Comparison of ENCODE assay signal across 8 cellular contexts in the genomic region with DNA sequence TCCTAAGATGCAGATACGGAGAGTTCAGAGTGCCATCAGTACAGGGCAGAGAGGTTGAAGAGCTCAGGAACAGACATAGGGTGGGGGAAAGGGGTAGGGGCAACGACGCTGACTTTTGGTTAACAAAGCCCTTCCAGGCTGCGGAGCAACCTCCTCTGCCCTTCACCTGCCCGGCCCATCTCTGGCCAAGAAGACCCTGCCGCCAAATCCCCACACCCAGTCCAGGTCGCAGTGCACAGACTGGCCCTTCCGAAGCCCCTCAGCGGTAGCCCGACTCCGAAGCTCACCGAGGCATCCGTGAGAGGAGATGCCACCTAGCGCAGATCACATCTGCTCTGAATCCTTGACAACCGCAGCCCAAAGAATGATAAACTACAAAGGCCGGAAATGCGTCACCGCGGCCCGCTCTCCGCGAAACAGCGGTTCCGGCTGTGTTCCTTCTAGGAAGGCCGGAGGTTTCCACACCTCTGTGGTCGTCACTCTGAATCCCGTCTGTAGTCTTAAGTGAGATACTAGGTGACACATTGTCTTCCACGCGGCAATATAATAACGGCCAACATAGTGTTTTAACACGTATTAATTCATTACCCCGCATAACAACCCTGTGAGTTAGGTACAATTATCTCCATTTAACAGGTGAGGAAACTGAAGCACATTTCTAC. TPM values are rescaled to one million over a fixed set of nuclear protein-coding genes. Genes with fewer than 3 reads are reported as not detected.
DNase-seq lines count a peak whose midpoint lies in the region; ATAC-seq and TF ChIP-seq lines count a peak whose summit lies in the region.

A gene (minus strand): TSS at position 380 of the 662 bp plus-strand sequence. CDS start 7,225 bp downstream, outside the sequence.

- no peaks in the 10 kb centered on the region for H3K36me3 ChIP-seq in DOHH2 (ENCODE audit: control insufficient read depth, low read length)
- H3K36me3 ChIP-seq in transverse colon, result no peaks in the 10 kb centered on the region

- peak; percentile 34 for DNase-seq in GOT3 (lab: John Stamatoyannopoulos, UW)
- peak; percentile 95 for DNase-seq in M059J (ENCODE audit: low read depth)
- peak; percentile 87 for DNase-seq in amniotic epithelial cell (ENCODE audit: low read depth)
- peak; percentile 79 for DNase-seq in left ventricle myocardium superior
- peak; percentile 93 for DNase-seq in posterior vena cava (ENCODE audit: low spot score)
- DNase-seq in transverse colon, result peak; percentile 79

- no peaks in the 10 kb centered on the region for H3F3A ChIP-seq in DOHH2 (ENCODE audit: control insufficient read depth, insufficient read depth)

- in situ Hi-C loops in transverse colon (cut with MboI; ENCODE audit: low pct_ligation_motif_present in 1 of 4, low pct_unique_long_range_greater_than_20kb in 1 of 4, low sequenced_read_pairs in 3 of 4), result no loop called here

- peak; percentile 97 for ATAC-seq in left ventricle myocardium superior

- peak within 1 kb of the TSS; percentile 97 for H3K4me3 Mint-ChIP-seq in T-helper 1 cell treated with Interleukin-12 subunit alpha and Interleukin-12 subunit beta and Interleukin-4 antibody, amounts not matched to agents 30 μg/mL and 1 μg/mL, for 36 hours

- H4K20me1 ChIP-seq in DOHH2 (ENCODE audit: control insufficient read depth, insufficient read depth, low read depth, low read length), result no peaks in the 10 kb centered on the region

- peak within 1 kb of the TSS; percentile 51 for H3K4me3 ChIP-seq in DOHH2 (ENCODE audit: low read length)
- peak within 1 kb of the TSS; percentile 44 to 64 (median 50) for H3K4me3 ChIP-seq in transverse colon

- H3K27ac ChIP-seq in DOHH2 (ENCODE audit: low read depth, low read length) (no peak within 1 kb of the TSS), transverse colon (peak within 1 kb of the TSS; percentile 14 to 63 (median 38))

- H3K79me2 ChIP-seq in DOHH2 (ENCODE audit: control insufficient read depth, low read length), result no peaks in the 10 kb centered on the region

- H3K9me3 ChIP-seq in DOHH2 (ENCODE audit: control insufficient read depth, insufficient read depth, low read length), result peaks cover 13% of the 10 kb centered on the region; the same call in 1 of the 2 replicates
- no peaks in the 10 kb centered on the region for H3K9me3 ChIP-seq in transverse colon

- intact Hi-C loops in left ventricle myocardium superior (cut with micrococcal nuclease), result no loop called here
- intact Hi-C loops in posterior vena cava (cut with DNase I), result no loop called here
- intact Hi-C loops in transverse colon (cut with DNase I; ENCODE audit: low total_unique reads), result no loop called here

- peak within 1 kb of the TSS; percentile 44 for H3K4me2 ChIP-seq in DOHH2 (ENCODE audit: low read length)

- H3K27me3 ChIP-seq in DOHH2 (ENCODE audit: control insufficient read depth, low read length) (0 out of 2 replicates have a peak, but pooled peaks cover 4% of the 10 kb centered on the region), transverse colon (peaks cover 40% of the 10 kb centered on the region)

- no peak for TF ChIP-seq POLR2A in transverse colon (IDR thresholded peaks at IDR 0.05)

- TF ChIP-seq CTCF in DOHH2 (IDR thresholded peaks at IDR 0.05; ENCODE audit: low read depth, low read length, poor library complexity, severe bottlenecking), result no peak
- no peak for TF ChIP-seq CTCF in transverse colon (IDR thresholded peaks at IDR 0.05)

- H3K4me1 ChIP-seq in DOHH2 (ENCODE audit: control insufficient read depth, low read length) (no peaks in the 10 kb centered on the region), transverse colon (peaks cover 0 to 6% (median 3%) of the 10 kb centered on the region in 4 donors)

- peaks cover 27% of the 10 kb centered on the region for H3K27me3 Mint-ChIP-seq in T-helper 1 cell treated with Interleukin-12 subunit alpha and Interleukin-12 subunit beta and Interleukin-4 antibody, amounts not matched to agents 30 μg/mL and 1 μg/mL, for 36 hours (ENCODE audit: low read depth)

- no peak for TF ChIP-seq EP300 in transverse colon (IDR thresholded peaks at IDR 0.05; ENCODE audit: low read depth)

- H3K9me2 ChIP-seq in DOHH2 (replicated peaks; ENCODE audit: control insufficient read depth, low read length), result no peaks in the 10 kb centered on the region

- peaks cover 20% of the 10 kb centered on the region for H3K36me3 Mint-ChIP-seq in T-helper 1 cell treated with Interleukin-12 subunit alpha and Interleukin-12 subunit beta and Interleukin-4 antibody, amounts not matched to agents 30 μg/mL and 1 μg/mL, for 36 hours (ENCODE audit: low read depth)

- H3K4me1 Mint-ChIP-seq in T-helper 1 cell treated with Interleukin-12 subunit alpha and Interleukin-12 subunit beta and Interleukin-4 antibody, amounts not matched to agents 30 μg/mL and 1 μg/mL, for 36 hours (ENCODE audit: low read depth), result peaks cover 29% of the 10 kb centered on the region

- WGBS in transverse colon (ENCODE audit: low coverage in 1 of 2), 2 donors, result 2 to 10% methylated on average over 9 to 24 of the region's 32 CpGs

- H3K27ac Mint-ChIP-seq in T-helper 1 cell treated with Interleukin-12 subunit alpha and Interleukin-12 subunit beta and Interleukin-4 antibody, amounts not matched to agents 30 μg/mL and 1 μg/mL, for 36 hours, result peak within 1 kb of the TSS; percentile 91

- peaks cover 26% of the 10 kb centered on the region for H3K9me3 Mint-ChIP-seq in T-helper 1 cell treated with Interleukin-12 subunit alpha and Interleukin-12 subunit beta and Interleukin-4 antibody, amounts not matched to agents 30 μg/mL and 1 μg/mL, for 36 hours

RNA-seq across cellular contexts. Expression of the gene that starts here (rescaled TPM):
- 8.2 and 16.2 TPM in 2 replicates for total RNA-seq in M059J (2014; rRNA removed; shearing (Covaris generic))
- total RNA-seq in left ventricle myocardium superior (1.2 TPM), posterior vena cava (1 to 10 TPM; 2.0 to 2.8 TPM), transverse colon (10 to 100 TPM in 1 of 4 donors, 1 to 10 TPM in 1, under 1 TPM in 1, not detected in 1; 0.55 to 17.1 (median 2.5) TPM)

Comparison
In these comparisons a context has a peak if more than half of its experiments do, and no peak if none do; other contexts are left out.
1. DNase-seq: peak in every context shown above with its lines; median percentile 95 in M059J; 93 in posterior vena cava; 87 in amniotic epithelial cell; 79 in left ventricle myocardium superior; 79 in transverse colon; 34 in GOT3.